1 cellular context compared by ENCODE assay signal in genomic region chr15:66844041-66844746, GRCh38.
TF ChIP-seq lines count a peak whose summit lies in the region.

No MANE protein-coding gene starts in this region.

TF ChIP-seq in HepG2, 621 proteins besides CTCF, POLR2A, EP300 and RAD21 (continued from another document):
- TF ChIP-seq REST (IDR thresholded peaks at IDR 0.05; ENCODE audit: borderline replicate concordance in 1 of 2, low read depth in 1 of 2, low read length in 2 of 2) (peak in 1 of 2 experiments; percentile 44; a peak in 1 of 4 replicates), ZBTB43 (CRISPR knock-in tag; conservative IDR thresholded peaks at IDR 0.05) (no peak), ZNF629 (CRISPR knock-in tag; conservative IDR thresholded peaks at IDR 0.05) (peak; percentile 48), FOXJ3 (CRISPR knock-in tag; IDR thresholded peaks at IDR 0.05; ENCODE audit: borderline replicate concordance) (no peak)
